Comparison of ENCODE assay signal across 26 cellular contexts in genomic region chr2:103004426-103004942, GRCh38.
"Had no signal": no experiment of that assay in that cellular context is flagged by ENCODE, and none has a peak within 500 bp of the region (broad histone marks: within the 10 kb centered on the region; RNA-seq: fewer than 3 reads in every experiment).

No MANE protein-coding gene starts in this region.

- H3K4me3 ChIP-seq: Peyer's patch had no signal

- DNase-seq: activated CD4-positive, alpha-beta memory T cell treated with anti-CD3 and anti-CD28 coated beads, Interleukin-2, amount 10 ng/mL, durations not matched to agents 7 days and 5 days; activated CD4-positive, alpha-beta T cell treated with anti-CD3 and anti-CD28 coated beads for 1 hour; activated CD4-positive, alpha-beta T cell treated with anti-CD3 and anti-CD28 coated beads for 48 hours; activated CD4-positive, CD25-positive, alpha-beta regulatory T cell; activated CD8-positive, alpha-beta memory T cell treated with anti-CD3 and anti-CD28 coated beads for 24 hours; activated CD8-positive, alpha-beta memory T cell treated with anti-CD3 and anti-CD28 coated beads, Interleukin-2, amount 10 ng/mL, durations not matched to agents 7 days and 5 days; activated CD8-positive, alpha-beta memory T cell treated with anti-CD3 and anti-CD28 coated beads, Interleukin-2, amount 50 U/mL, for 48 hours; activated effector memory CD4-positive, alpha-beta T cell treated with Interleukin-2 at 50 U/mL for 16 hours; activated naive CD4-positive, alpha-beta T cell treated with anti-CD3 and anti-CD28 coated beads, Interleukin-2, amount 10 ng/mL, durations not matched to agents 7 days and 5 days; activated naive CD8-positive, alpha-beta T cell treated with anti-CD3 and anti-CD28 coated beads, Interleukin-2, amount 50 U/mL, for 24 hours; activated T-cell treated with anti-CD3 and anti-CD28 coated beads, Interleukin-2, amount 50 U/mL, for 48 hours; cerebellar nuclear complex; KG1; NCI-H1092 treated with DMSO at 0.1 percent for 48 hours; NCI-H1417 treated with DMSO at 0.1 percent for 48 hours; NCI-H187 treated with DMSO at 0.1 percent for 48 hours; NCI-H2081; NCI-H2227 treated with DMSO at 0.1 percent for 48 hours; NCI-H510A treated with DMSO at 0.1 percent for 48 hours; NK-92 treated with Interleukin-12 subunit alpha and Interleukin-12 subunit beta, amount 100 ng/mL, for 24 hours; PC-3; Peyer's patch; SIG-M5; T1000; WERI-Rb-1 had no signal

- H3K27me3 ChIP-seq: Peyer's patch had no signal

- H3K9me3 ChIP-seq: Peyer's patch had no signal

- H3K27ac ChIP-seq: Peyer's patch, RWPE1, WERI-Rb-1 had no signal

- H3K36me3 ChIP-seq: Peyer's patch, WERI-Rb-1 had no signal

- H3K4me1 ChIP-seq: Peyer's patch had no signal
